In genomic region chr11:1455763-1456060, GRCh38 we compare ENCODE assay signal across 10 cellular contexts.
"Had no signal": no experiment of that assay in that cellular context is flagged by ENCODE, and none has a peak within 500 bp of the region (broad histone marks: within the 10 kb centered on the region; RNA-seq: fewer than 3 reads in every experiment).

No MANE protein-coding gene starts in this region.

- H2AFZ ChIP-seq: GM23338 had no signal

- H3K4me3 ChIP-seq: GM23338, HAP-1, K562 had no signal

- H3K9me3 ChIP-seq: HAP-1 had no signal

- H3K9me3 Mint-ChIP-seq: GM23338, HFFc6 had no signal

- H3K4me1 ChIP-seq: HAP-1 had no signal

- FAIRE-seq: HTR-8/SVneo, K562 had no signal

- ATAC-seq: GM23338, HCT116, K562 had no signal

- H3K4me3 Mint-ChIP-seq: GM23338, HFFc6 had no signal

- H3K27ac Mint-ChIP-seq: GM23338, HFFc6 had no signal

- H3K27ac ChIP-seq: HL-60 had no signal

- DNase-seq: H7, HFFc6, IMR-90, KG1 had no signal

- H3K4me2 ChIP-seq: GM23338 had no signal
